8 cellular contexts compared by ENCODE assay signal in the genomic region with DNA sequence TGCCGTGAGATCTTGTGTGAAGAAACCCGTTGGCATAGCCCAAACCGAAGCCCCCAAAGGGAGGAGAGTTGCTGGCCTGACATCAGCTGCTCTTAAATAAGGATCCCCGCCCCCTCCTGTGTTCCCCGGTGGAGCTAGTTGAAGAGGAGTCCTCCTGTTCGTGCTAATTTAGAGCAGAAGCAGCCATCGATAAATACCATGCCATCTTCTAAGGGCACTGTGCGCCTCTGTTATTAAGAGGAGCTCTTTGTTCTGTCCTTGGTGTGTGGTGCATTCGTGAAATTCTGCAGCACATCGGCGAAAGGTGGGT. TPM values are rescaled to one million over a fixed set of nuclear protein-coding genes. Genes with fewer than 3 reads are reported as not detected.
DNase-seq lines count a peak whose midpoint lies in the region; ATAC-seq and TF ChIP-seq lines count a peak whose summit lies in the region.

No MANE protein-coding gene starts in this region.

- intact Hi-C loops in PC-3 (cut with micrococcal nuclease) = loop anchor here (2.0 kb wide), 2 partner anchors 20 to 76 kb away; partner anchors contain the start of gene NUP42
- intact Hi-C loops in dendritic cell treated with granulocyte-macrophage colony-stimulating factor and Interleukin-4, amounts not matched to agents 40 ng/mL and 50 ng/mL, for 4 days (cut with micrococcal nuclease) = loop anchor here (5.0 kb wide), 1 partner anchor 191 kb away; the partner anchor contains the start of gene MALSU1
- intact Hi-C loops in tibial artery (cut with DNase I; ENCODE audit: low total_unique reads) = loop anchor here (5.0 kb wide), 1 partner anchor 76 kb away; the partner anchor contains the start of gene NUP42

- CTCF ChIA-PET in PC-3 (lab: Charles Lee) = interaction anchor here (0.5 to 2.2 kb wide), 7 partner anchors 20 to 1159 kb away, joined by 3 to 14 read pairs (median 3); partner anchors contain the start of gene NUP42

- no peak overlapping the region for H3K14ac ChIP-seq in mesenchymal stem cell (ENCODE audit: low read length in 2 of 2)

- peaks cover 45% of the 10 kb centered on the region for H3K79me2 ChIP-seq in PC-3 (ENCODE audit: low read length)

- no peaks in the 10 kb centered on the region for H3K9me3 Mint-ChIP-seq in dendritic cell treated with granulocyte-macrophage colony-stimulating factor and Interleukin-4, amounts not matched to agents 40 ng/mL and 50 ng/mL, for 4 days

- POLR2A ChIA-PET in PC-3 (lab: Charles Lee; ENCODE audit: unreplicated experiment) = interaction anchor here (0.6 to 0.7 kb wide), 4 partner anchors 42 to 393 kb away, joined by 3 to 9 read pairs (median 8); no protein-coding TSS in a partner anchor

- peaks cover 4% of the 10 kb centered on the region for H3K79me1 ChIP-seq in mesenchymal stem cell (replicated peaks; ENCODE audit: low read length, poor library complexity, severe bottlenecking)

- peak overlapping the region; percentile 99 for H2AFZ ChIP-seq in PC-3 (ENCODE audit: low read length)
- no peak overlapping the region for H2AFZ ChIP-seq in mesenchymal stem cell (ENCODE audit: low read depth, low read length)

- H3K27me3 ChIP-seq in PC-3 (ENCODE audit: low read length) (no peaks in the 10 kb centered on the region), mesenchymal stem cell (ENCODE audit: control insufficient read depth in 1 of 2, insufficient read depth in 1 of 2, low read length in 2 of 2) (no peaks in the 10 kb centered on the region), tibial artery (no peaks in the 10 kb centered on the region)

- H3K9me2 ChIP-seq in PC-3 (replicated peaks; ENCODE audit: low read length) = no peaks in the 10 kb centered on the region

- peak overlapping the region; percentile 83 for H3K4me2 ChIP-seq in PC-3 (ENCODE audit: low read length)
- H3K4me2 ChIP-seq in mesenchymal stem cell (ENCODE audit: low read length, poor library complexity, severe bottlenecking) = peak overlapping the region; percentile 84

- peak overlapping the region; percentile 97 for H3K27ac Mint-ChIP-seq in dendritic cell treated with granulocyte-macrophage colony-stimulating factor and Interleukin-4, amounts not matched to agents 40 ng/mL and 50 ng/mL, for 4 days

- H4K8ac ChIP-seq in mesenchymal stem cell (ENCODE audit: low read length) = no peak overlapping the region

- no peak overlapping the region for H3K23ac ChIP-seq in mesenchymal stem cell (ENCODE audit: low read length in 2 of 2)

- no peak overlapping the region for H2AK5ac ChIP-seq in mesenchymal stem cell (ENCODE audit: low read length, severe bottlenecking)

- WGBS in mesenchymal stem cell = under 1% methylated on average over 8 of the region's 11 CpGs

- no peaks in the 10 kb centered on the region for H3F3A ChIP-seq in PC-3 (ENCODE audit: low read length, unreplicated experiment)

- H3K9ac ChIP-seq in PC-3 (ENCODE audit: low read length) = peak overlapping the region; percentile 88
- peak overlapping the region; percentile 92 for H3K9ac ChIP-seq in mesenchymal stem cell (ENCODE audit: low read length)

- H3K27me3 Mint-ChIP-seq in dendritic cell treated with granulocyte-macrophage colony-stimulating factor and Interleukin-4, amounts not matched to agents 40 ng/mL and 50 ng/mL, for 4 days = no peaks in the 10 kb centered on the region

- peak overlapping the region; percentile 10 for H2BK5ac ChIP-seq in mesenchymal stem cell (ENCODE audit: low read depth, low read length, poor library complexity, severe bottlenecking)

- peak overlapping the region in 1 of 2 experiments; percentile 13 for H3K4ac ChIP-seq in mesenchymal stem cell (ENCODE audit: low read depth in 1 of 2, low read length in 2 of 2)

- H3K4me1 ChIP-seq in PC-3 (ENCODE audit: insufficient read depth, low read length) (peaks cover 14% of the 10 kb centered on the region), mesenchymal stem cell (ENCODE audit: control insufficient read depth, insufficient read depth, low read depth, low read length) (no peaks in the 10 kb centered on the region), tibial artery (peaks cover 0 to 29% (median 23%) of the 10 kb centered on the region in 4 donors)

- no peak for TF ChIP-seq CTCF in PC-3 (conservative IDR thresholded peaks at IDR 0.05; ENCODE audit: low read depth, low read length)
- TF ChIP-seq CTCF in tibial artery (IDR thresholded peaks at IDR 0.05) = no peak

- H2BK120ac ChIP-seq in mesenchymal stem cell (ENCODE audit: low read depth, low read length) = no peak overlapping the region

- H3K4me3 Mint-ChIP-seq in dendritic cell treated with granulocyte-macrophage colony-stimulating factor and Interleukin-4, amounts not matched to agents 40 ng/mL and 50 ng/mL, for 4 days = peak overlapping the region; percentile 99

- ATAC-seq in HG02938 (IDR thresholded peaks at IDR 0.05; ENCODE audit: unreplicated experiment) (peak; percentile 11), PC-3 (peak; percentile 26), GM19324 (IDR thresholded peaks at IDR 0.05; ENCODE audit: low FRiP score, unreplicated experiment) (no peak)

- H3K36me3 ChIP-seq in PC-3 (ENCODE audit: low read depth, low read length) (no peaks in the 10 kb centered on the region), mesenchymal stem cell (ENCODE audit: control insufficient read depth in 1 of 2, insufficient read depth in 2 of 2, low read depth in 1 of 2, low read length in 2 of 2) (no peaks in the 10 kb centered on the region), tibial artery (no peaks in the 10 kb centered on the region)

- peak overlapping the region in 1 of 2 experiments; percentile 73 for H3K18ac ChIP-seq in mesenchymal stem cell (ENCODE audit: low read depth in 1 of 2, low read length in 2 of 2)

- H3K4me1 Mint-ChIP-seq in dendritic cell treated with granulocyte-macrophage colony-stimulating factor and Interleukin-4, amounts not matched to agents 40 ng/mL and 50 ng/mL, for 4 days (ENCODE audit: low read depth) = peaks cover 40% of the 10 kb centered on the region

- H3K27ac ChIP-seq in PC-3 (ENCODE audit: low read length) = peak overlapping the region; percentile 6; the same call in 1 of the 2 replicates
- H3K27ac ChIP-seq in mesenchymal stem cell (ENCODE audit: low read length, poor library complexity, severe bottlenecking) = peak overlapping the region; percentile 90
- H3K27ac ChIP-seq in tibial artery = peak overlapping the region; percentile 86 to 93

- no peak overlapping the region for H2BK15ac ChIP-seq in mesenchymal stem cell (ENCODE audit: low read depth, poor library complexity, severe bottlenecking)

- no peak overlapping the region for H4K91ac ChIP-seq in mesenchymal stem cell (ENCODE audit: low read length)

- H3K36me3 Mint-ChIP-seq in dendritic cell treated with granulocyte-macrophage colony-stimulating factor and Interleukin-4, amounts not matched to agents 40 ng/mL and 50 ng/mL, for 4 days (ENCODE audit: low read depth) = peaks cover 10% of the 10 kb centered on the region

- H4K20me1 ChIP-seq in PC-3 (ENCODE audit: low read length) = peaks cover 5% of the 10 kb centered on the region; the same call in 1 of the 2 replicates

- DNase-seq in activated CD8-positive, alpha-beta memory T cell treated with anti-CD3 and anti-CD28 coated beads for 4 hours (ENCODE audit: low read depth in 2 of 2) = peak; percentile 4 to 22
- DNase-seq in activated CD8-positive, alpha-beta memory T cell treated with anti-CD3 and anti-CD28 coated beads for 24 hours = no peak
- DNase-seq in PC-3 (peak; percentile 30), mesenchymal stem cell (no peak), tibial artery (no peak)

- no peaks in the 10 kb centered on the region for H3K9me3 ChIP-seq in PC-3 (ENCODE audit: low read length)
- peaks cover 9% of the 10 kb centered on the region for H3K9me3 ChIP-seq in mesenchymal stem cell (ENCODE audit: control insufficient read depth, low read length)
- no peaks in the 10 kb centered on the region for H3K9me3 ChIP-seq in tibial artery

- BruUV-seq in PC-3 (replicated peaks; lab: Mats Ljungman, UMichigan) = TSS peak; percentile 50

- H2BK12ac ChIP-seq in mesenchymal stem cell (ENCODE audit: low read length in 2 of 2) = peak overlapping the region in 1 of 2 experiments; percentile 68

- H3K4me3 ChIP-seq in PC-3 (ENCODE audit: low read length) = peak overlapping the region; percentile 98
- peak overlapping the region; percentile 90 to 98 for H3K4me3 ChIP-seq in mesenchymal stem cell (ENCODE audit: insufficient read depth in 1 of 2, low read depth in 1 of 2, low read length in 2 of 2)
- peak overlapping the region; percentile 72 to 100 for H3K4me3 ChIP-seq in tibial artery

RNA-seq across cellular contexts. Expression of gene KLHL7, which starts 0.9 kb away (rescaled TPM):
- 31.1 and 34.9 TPM in 2 replicates for total RNA-seq in PC-3 (2014; rRNA removed)
- polyA plus RNA-seq in mesenchymal stem cell (2013, experiment 1 of 2) = 26.5 TPM
- 27.6 TPM for polyA plus RNA-seq in mesenchymal stem cell (2013, experiment 2 of 2)

Comparison
In these comparisons a context has a peak if more than half of its experiments do, and no peak if none do; other contexts are left out.
1. DNase-seq: peak in activated CD8-positive, alpha-beta memory T cell treated with anti-CD3 and anti-CD28 coated beads for 4 hours (2 of 2) and PC-3 (single experiment); none in activated CD8-positive, alpha-beta memory T cell treated with anti-CD3 and anti-CD28 coated beads for 24 hours (single experiment), mesenchymal stem cell (single experiment) and tibial artery (0 of 2).
2. H3K27ac ChIP-seq: peak in every context shown above with its lines; median percentile 90 in mesenchymal stem cell; 90 in tibial artery; 6 in PC-3.
3. Peak in every context shown above with its lines, with median percentiles within 50 percentile points of each other: H3K4me3 ChIP-seq.